16 cellular contexts compared by ENCODE assay signal in genomic region chr10:58300676-58301075, GRCh38.
"Had no signal": no experiment of that assay in that cellular context is flagged by ENCODE, and none has a peak within 500 bp of the region (broad histone marks: within the 10 kb centered on the region; RNA-seq: fewer than 3 reads in every experiment).

No MANE protein-coding gene starts in this region.

- ATAC-seq: naive thymus-derived CD8-positive, alpha-beta T cell; pancreas; stimulated activated naive CD8-positive, alpha-beta T cell treated with anti-CD3 and anti-CD28 coated beads, Interleukin-15, amount 100 ng/mL, for 72 hours had no signal

- FAIRE-seq: colon, kidney, pancreas had no signal

- DNase-seq: activated CD4-positive, alpha-beta memory T cell treated with anti-CD3 and anti-CD28 coated beads, Interleukin-2, amount 10 ng/mL, durations not matched to agents 7 days and 5 days; activated CD4-positive, alpha-beta T cell treated with anti-CD3 and anti-CD28 coated beads for 4 hours; activated naive CD4-positive, alpha-beta T cell treated with anti-CD3 and anti-CD28 coated beads, Interleukin-2, amount 10 ng/mL, durations not matched to agents 7 days and 5 days; activated T-cell treated with anti-CD3 and anti-CD28 coated beads, Interleukin-2, amount 50 U/mL, for 24 hours; adrenal gland; effector CD8-positive, alpha-beta T cell; foreskin fibroblast; glutamatergic neuron; hypothalamus; kidney; left ventricle myocardium inferior; naive thymus-derived CD8-positive, alpha-beta T cell; pancreas; stimulated activated CD4-positive, alpha-beta T cell treated with anti-CD3 and anti-CD28 coated beads, Interleukin-1b, Interleukin-23, amount 100 ng/mL, for 48 hours; stimulated activated naive CD8-positive, alpha-beta T cell treated with anti-CD3 and anti-CD28 coated beads, Interleukin-15, amount 100 ng/mL, for 72 hours had no signal
